ENCODE assay signal across 9 cellular contexts in the genomic region with DNA sequence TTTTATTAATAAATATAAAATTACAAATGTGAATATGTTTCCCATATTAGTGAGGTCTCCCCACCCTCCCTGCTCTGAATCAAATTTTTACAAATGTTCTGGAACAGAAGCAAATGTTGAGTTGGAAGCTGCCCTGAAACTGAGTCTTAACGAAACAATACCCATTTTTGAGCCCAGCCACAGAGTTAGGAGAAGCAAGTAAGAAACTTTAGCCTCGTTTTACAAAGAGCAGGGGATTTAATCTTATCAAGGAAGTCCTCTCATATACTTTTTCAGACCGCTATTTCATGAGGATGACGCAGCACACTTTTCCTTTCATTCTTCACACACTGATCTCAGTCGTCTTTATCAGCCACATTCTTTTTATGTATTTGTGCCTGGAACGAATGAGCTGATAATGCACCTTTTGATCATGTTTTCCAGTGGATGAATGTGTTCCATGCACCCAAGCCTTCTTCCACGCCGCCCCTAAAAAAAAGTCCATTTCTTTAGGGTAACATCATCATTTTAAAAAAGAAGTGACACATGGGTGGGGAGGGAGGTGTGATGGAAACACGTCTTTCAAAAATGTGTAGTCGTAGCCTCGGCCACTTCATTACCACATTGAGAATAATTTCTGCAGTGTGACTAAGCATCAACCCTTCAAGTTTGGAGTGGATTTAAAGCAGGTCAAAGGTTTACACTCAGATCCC. TPM values are rescaled to one million over a fixed set of nuclear protein-coding genes. Genes with fewer than 3 reads are reported as not detected.
DNase-seq lines count a peak whose midpoint lies in the region; ATAC-seq, FAIRE-seq and TF ChIP-seq lines count a peak whose summit lies in the region.
"Had no signal": no experiment of that assay in that cellular context is flagged by ENCODE, and none has a peak within 500 bp of the region (broad histone marks: within the 10 kb centered on the region; RNA-seq: fewer than 3 reads in every experiment).

No MANE protein-coding gene starts in this region.

- ATAC-seq in GM21526 (IDR thresholded peaks at IDR 0.05; ENCODE audit: low FRiP score, unreplicated experiment) (peak; percentile 39), pancreas (peak in 3 of 4 donors; percentile 23 to 54 (median 40))

- WGBS in pancreas, 2 donors: 50 to 51% methylated on average over 11 of the region's 11 CpGs

- H2AFZ ChIP-seq in PC-9: no peak overlapping the region

- H3K4me1 ChIP-seq in PC-9 (replicated peaks; ENCODE audit: insufficient read depth): no peaks in the 10 kb centered on the region
- peaks cover 7 to 13% (median 13%) of the 10 kb centered on the region in 3 donors for H3K4me1 ChIP-seq in pancreas

- no peaks in the 10 kb centered on the region for H3K9me2 ChIP-seq in PC-9 (ENCODE audit: insufficient read depth)

- intact Hi-C loops in PC-9 (cut with micrococcal nuclease; ENCODE audit: unreplicated experiment): loop anchor here (1.0 to 10.0 kb wide), 3 partner anchors 143 to 706 kb away; a partner anchor contains a TSS
- intact Hi-C loops in pancreas (cut with DNase I): loop anchor here in 1 of 3 donors (5.0 kb wide), 1 partner anchor 286 kb away; no protein-coding TSS in a partner anchor

- H3K27ac Mint-ChIP-seq in glutamatergic neuron (ENCODE audit: unreplicated experiment): no peak overlapping the region

- H3K9me3 ChIP-seq in PC-9 (ENCODE audit: insufficient read depth, low read depth): no peaks in the 10 kb centered on the region
- H3K9me3 ChIP-seq in pancreas: no peaks in the 10 kb centered on the region

- H3K27me3 Mint-ChIP-seq in glutamatergic neuron (ENCODE audit: unreplicated experiment): no peaks in the 10 kb centered on the region

- H4K20me1 ChIP-seq in PC-9 (ENCODE audit: insufficient read depth): no peaks in the 10 kb centered on the region

- no peaks in the 10 kb centered on the region for H3K4me1 Mint-ChIP-seq in glutamatergic neuron (ENCODE audit: low read depth, unreplicated experiment)

- FAIRE-seq in pancreas (lab: Jason Lieb, UNC): no peak
- FAIRE-seq: colon had no signal

- H3K36me3 ChIP-seq in PC-9 (ENCODE audit: low read depth) (no peaks in the 10 kb centered on the region), brain microvascular endothelial cell (replicated peaks) (no peaks in the 10 kb centered on the region), pancreas (no peaks in the 10 kb centered on the region)

- H3K79me2 ChIP-seq in PC-9 (ENCODE audit: low read depth): no peaks in the 10 kb centered on the region

- no peak for TF ChIP-seq CTCF in AG10803 (conservative IDR thresholded peaks at IDR 0.05; ENCODE audit: low read length)
- TF ChIP-seq CTCF in PC-9 (conservative IDR thresholded peaks at IDR 0.05): peak; percentile 8
- TF ChIP-seq CTCF in brain microvascular endothelial cell (IDR thresholded peaks at IDR 0.05; ENCODE audit: low read depth, low read length, missing control alignments): no peak
- TF ChIP-seq CTCF in pancreas (IDR thresholded peaks at IDR 0.05): peak in 1 of 4 donors; percentile 2
- TF ChIP-seq CTCF in glutamatergic neuron (IDR thresholded peaks at IDR 0.05; ENCODE audit: partially characterized antibody, unreplicated experiment): no peak

- H3K9me3 Mint-ChIP-seq in glutamatergic neuron (ENCODE audit: unreplicated experiment): no peaks in the 10 kb centered on the region

- POLR2A ChIA-PET in PC-9 (lab: Charles Lee; ENCODE audit: unreplicated experiment): no interaction called here

- in situ Hi-C loops in brain microvascular endothelial cell (cut with HindIII; ENCODE audit: low pct_ligation_motif_present, low sequenced_read_pairs): no loop called here

- no peak overlapping the region for H3K4me2 ChIP-seq in PC-9

- no peaks in the 10 kb centered on the region for H3F3A ChIP-seq in PC-9 (ENCODE audit: insufficient read depth, low read depth)

- H3K27ac ChIP-seq in PC-9 (no peak overlapping the region), brain microvascular endothelial cell (no peak overlapping the region), pancreas (no peak overlapping the region)

- BruUV-seq in PC-9 (replicated peaks; lab: Mats Ljungman, UMichigan): no TSS peak

- no peaks in the 10 kb centered on the region for H3K36me3 Mint-ChIP-seq in glutamatergic neuron (ENCODE audit: unreplicated experiment)

- DNase-seq in AG10803 (ENCODE audit: low read depth) (peak; percentile 6), PC-9 (no peak), brain microvascular endothelial cell (peak; percentile 10), pancreas (no peak), NCI-H1092 (lab: John Stamatoyannopoulos, UW) (no peak), NCI-H128 (lab: John Stamatoyannopoulos, UW; ENCODE audit: unreplicated experiment) (no peak), glutamatergic neuron (no peak)

- no peaks in the 10 kb centered on the region for H3K27me3 ChIP-seq in PC-9 (ENCODE audit: insufficient read depth, low read depth)
- no peaks in the 10 kb centered on the region for H3K27me3 ChIP-seq in brain microvascular endothelial cell (replicated peaks)
- H3K27me3 ChIP-seq in pancreas: no peaks in the 10 kb centered on the region

- no peak overlapping the region for H3K4me3 Mint-ChIP-seq in glutamatergic neuron (ENCODE audit: unreplicated experiment)

- CTCF ChIA-PET in PC-9 (lab: Charles Lee): interaction anchor here (0.7 to 1.8 kb wide), 4 partner anchors 40 to 314 kb away, joined by 3 to 12 read pairs (median 4); a partner anchor contains a TSS

- H3K4me3 ChIP-seq in AG10803 (ENCODE audit: low read length) (peak overlapping the region; percentile 25), PC-9 (no peak overlapping the region), brain microvascular endothelial cell (ENCODE audit: low read depth, low read length) (peak overlapping the region; percentile 39), pancreas (peak overlapping the region in 1 of 4 donors; percentile 2)

RNA-seq across cellular contexts. Expression of a gene that starts 48.1 kb away (rescaled TPM):
- 4.9 and 7.6 TPM in 2 replicates for total RNA-seq in PC-9 (2021)
- total RNA-seq in pancreas: 1 to 10 TPM; 4.1 to 9.9 (median 8.1) TPM
- 10 to 100 TPM in 1 of 2 donors, 1 to 10 TPM in 1; 9.7 to 11.7 TPM for polyA plus RNA-seq in pancreas
- total RNA-seq in glutamatergic neuron (ENCODE audit: unreplicated experiment): 31.6 TPM

Comparison
In these comparisons a context has a peak if more than half of its experiments do, and no peak if none do; other contexts are left out.
1. DNase-seq: peak in AG10803 (single experiment) and brain microvascular endothelial cell (single experiment); none in PC-9 (0 of 2), pancreas (0 of 6), NCI-H1092 (single experiment), NCI-H128 (single experiment) and glutamatergic neuron (single experiment).